10 cellular contexts compared by ENCODE assay signal in genomic region chr9:127809562-127810377, GRCh38. TPM values are rescaled to one million over a fixed set of nuclear protein-coding genes. Genes with fewer than 3 reads are reported as not detected.
DNase-seq lines count a peak whose midpoint lies in the region; ATAC-seq, FAIRE-seq and TF ChIP-seq lines count a peak whose summit lies in the region.
"Had no signal": no experiment of that assay in that cellular context is flagged by ENCODE, and none has a peak within 500 bp of the region (broad histone marks: within the 10 kb centered on the region; RNA-seq: fewer than 3 reads in every experiment).

No MANE protein-coding gene starts in this region.

- H3K9me3 Mint-ChIP-seq in activated T-cell treated with anti-CD3 and anti-CD28 coated beads, Interleukin-2, amount 50 U/mL, for 4 hours, result no peaks in the 10 kb centered on the region
- no peaks in the 10 kb centered on the region for H3K9me3 Mint-ChIP-seq in activated naive CD4-positive, alpha-beta T cell treated with anti-CD3 and anti-CD28 coated beads for 36 hours

- TF ChIP-seq CTCF in bronchial epithelial cell (IDR thresholded peaks at IDR 0.05; ENCODE audit: insufficient read depth, low read length, severe bottlenecking), result no peak
- TF ChIP-seq CTCF in stomach (IDR thresholded peaks at IDR 0.05), result no peak

- intact Hi-C loops in stomach (cut with DNase I; ENCODE audit: low total_unique reads), result loop anchor here (10.0 kb wide), 1 partner anchor 55 kb away; no protein-coding TSS in a partner anchor
- intact Hi-C loops in activated naive CD4-positive, alpha-beta T cell treated with anti-CD3 and anti-CD28 coated beads for 36 hours (cut with micrococcal nuclease), result no loop called here

- CTCF ChIA-PET in activated naive CD4-positive, alpha-beta T cell treated with anti-CD3 and anti-CD28 coated beads for 36 hours (lab: Charles Lee), result interaction anchor here (1.5 kb wide), 1 partner anchor 29 kb away, joined by 3 read pairs; no protein-coding TSS in a partner anchor

- H3K27ac Mint-ChIP-seq in activated naive CD4-positive, alpha-beta T cell treated with anti-CD3 and anti-CD28 coated beads for 36 hours, result no peak overlapping the region

- peaks cover 12% of the 10 kb centered on the region for H3K36me3 Mint-ChIP-seq in activated T-cell treated with anti-CD3 and anti-CD28 coated beads, Interleukin-2, amount 50 U/mL, for 4 hours (ENCODE audit: insufficient read depth)
- H3K36me3 Mint-ChIP-seq in activated naive CD4-positive, alpha-beta T cell treated with anti-CD3 and anti-CD28 coated beads for 36 hours (ENCODE audit: low read depth), result peaks cover 19% of the 10 kb centered on the region

- H3K4me1 ChIP-seq in HUES64 (ENCODE audit: insufficient read depth, low read length), result 0 out of 2 replicates have a peak, but pooled peaks cover 3% of the 10 kb centered on the region
- peaks cover 7 to 38% (median 20%) of the 10 kb centered on the region in 4 donors for H3K4me1 ChIP-seq in stomach

- H3K27ac ChIP-seq in HUES64 (ENCODE audit: low read depth, low read length), result no peak overlapping the region
- peak overlapping the region in 4 of 5 donors; percentile 2 to 54 (median 11) for H3K27ac ChIP-seq in stomach

- H3K27me3 ChIP-seq in HUES64 (ENCODE audit: insufficient read depth, low read length), result no peaks in the 10 kb centered on the region
- H3K27me3 ChIP-seq in bronchial epithelial cell (ENCODE audit: control insufficient read depth, insufficient read depth, low read length), result no peaks in the 10 kb centered on the region
- H3K27me3 ChIP-seq in stomach, result no peaks in the 10 kb centered on the region

- TF ChIP-seq EP300 in stomach (IDR thresholded peaks at IDR 0.05), result no peak

- no peaks in the 10 kb centered on the region for H3K27me3 Mint-ChIP-seq in activated T-cell treated with anti-CD3 and anti-CD28 coated beads, Interleukin-2, amount 50 U/mL, for 4 hours (ENCODE audit: low read depth)
- no peaks in the 10 kb centered on the region for H3K27me3 Mint-ChIP-seq in activated naive CD4-positive, alpha-beta T cell treated with anti-CD3 and anti-CD28 coated beads for 36 hours (ENCODE audit: low read depth)

- H3K36me3 ChIP-seq in HUES64 (ENCODE audit: insufficient read depth, low read length) (peaks cover 69% of the 10 kb centered on the region), bronchial epithelial cell (ENCODE audit: control insufficient read depth, insufficient read depth, low read length) (peaks cover 39% of the 10 kb centered on the region), stomach (peaks cover 65 to 93% (median 89%) of the 10 kb centered on the region in 4 donors)

- H3K4me3 Mint-ChIP-seq in activated T-cell treated with anti-CD3 and anti-CD28 coated beads, Interleukin-2, amount 50 U/mL, for 4 hours, result no peak overlapping the region
- no peak overlapping the region for H3K4me3 Mint-ChIP-seq in activated naive CD4-positive, alpha-beta T cell treated with anti-CD3 and anti-CD28 coated beads for 36 hours

- peaks cover 3% of the 10 kb centered on the region for H3K4me1 Mint-ChIP-seq in activated T-cell treated with anti-CD3 and anti-CD28 coated beads, Interleukin-2, amount 50 U/mL, for 4 hours (ENCODE audit: low read depth)
- H3K4me1 Mint-ChIP-seq in activated naive CD4-positive, alpha-beta T cell treated with anti-CD3 and anti-CD28 coated beads for 36 hours (ENCODE audit: low read depth), result peaks cover 2% of the 10 kb centered on the region

- 21% methylated on average over 41 of the region's 56 CpGs for WGBS in HUES64
- WGBS in stomach, 5 donors, result 38 to 67% (median 45%) methylated on average over 13 to 49 of the region's 56 CpGs

- no peak for FAIRE-seq in bronchial epithelial cell (lab: Jason Lieb, UNC)

- H3K4me3 ChIP-seq in HUES64 (ENCODE audit: low read length), result peak overlapping the region; percentile 40
- H3K4me3 ChIP-seq in bronchial epithelial cell (ENCODE audit: low read depth, low read length), result no peak overlapping the region
- H3K4me3 ChIP-seq in stomach, result peak overlapping the region in 1 of 4 donors; percentile 29

- no peaks in the 10 kb centered on the region for H3K9me3 ChIP-seq in HUES64 (ENCODE audit: insufficient read depth, low read depth, low read length)
- H3K9me3 ChIP-seq in stomach, result no peaks in the 10 kb centered on the region

- DNase-seq in bronchial epithelial cell (ENCODE audit: low read depth), result peak; percentile 60
- DNase-seq in iPS-NIHi7 (ENCODE audit: extremely low spot score), result peak; percentile 91
- peak; percentile 69 for DNase-seq in stomach
- no peak for DNase-seq in activated T-cell treated with anti-CD3 and anti-CD28 coated beads, Interleukin-2, amount 50 U/mL, for 4 hours
- DNase-seq in activated naive CD4-positive, alpha-beta T cell treated with anti-CD3 and anti-CD28 coated beads for 36 hours, result no peak
- DNase-seq in DMS 273 treated with DMSO at 0.1 percent for 48 hours (lab: John Stamatoyannopoulos, UW), result no peak
- no peak for DNase-seq in activated CD4-positive, alpha-beta T cell treated with anti-CD3 and anti-CD28 coated beads, Interleukin-2, amount 50 U/mL, for 1 hour
- DNase-seq: foreskin melanocyte, posterior cingulate gyrus had no signal

- TF ChIP-seq POLR2A in stomach (IDR thresholded peaks at IDR 0.05), result no peak

- no peak for ATAC-seq in activated T-cell treated with anti-CD3 and anti-CD28 coated beads, Interleukin-2, amount 50 U/mL, for 4 hours

- peak overlapping the region; percentile 34; the same call in 1 of the 2 replicates for H3K9ac ChIP-seq in HUES64 (ENCODE audit: low read depth, low read length)

RNA-seq across cellular contexts. Expression of gene FPGS, which starts 7.1 kb away (rescaled TPM):
- 46.8 TPM for polyA plus RNA-seq in HUES64 (2013, experiment 1 of 2)
- polyA plus RNA-seq in HUES64 (2013, experiment 2 of 2), result 59.5 TPM
- total RNA-seq in bronchial epithelial cell (46.9 and 70.0 TPM in 2 replicates), stomach (100 to 1,000 TPM in 2 of 5 donors, 10 to 100 TPM in 3; 67.0 to 235 (median 97.1) TPM)
- 10 to 100 TPM; 29.1 to 42.7 (median 30.2) TPM for polyA plus RNA-seq in stomach
- total RNA-seq in activated T-cell treated with anti-CD3 and anti-CD28 coated beads, Interleukin-2, amount 50 U/mL, for 4 hours, result 100 to 1,000 TPM; 137 to 149 (median 141) TPM
- total RNA-seq in activated naive CD4-positive, alpha-beta T cell treated with anti-CD3 and anti-CD28 coated beads for 36 hours, result 10 to 100 TPM; 67.8 to 73.0 TPM

RNA-seq across cellular contexts. Expression of gene CDK9, which starts 23.9 kb away (rescaled TPM):
- 61.8 TPM for polyA plus RNA-seq in HUES64 (2013, experiment 1 of 2)
- 57.8 TPM for polyA plus RNA-seq in HUES64 (2013, experiment 2 of 2)
- total RNA-seq in bronchial epithelial cell (78.5 and 81.7 TPM in 2 replicates), stomach (100 to 1,000 TPM in 1 of 5 donors, 10 to 100 TPM in 4; 42.8 to 114 (median 92.7) TPM)
- 10 to 100 TPM; 25.3 to 34.7 (median 34.4) TPM for polyA plus RNA-seq in stomach
- 10 to 100 TPM; 66.9 to 91.5 (median 82.5) TPM for total RNA-seq in activated T-cell treated with anti-CD3 and anti-CD28 coated beads, Interleukin-2, amount 50 U/mL, for 4 hours
- 10 to 100 TPM; 64.6 to 73.6 TPM for total RNA-seq in activated naive CD4-positive, alpha-beta T cell treated with anti-CD3 and anti-CD28 coated beads for 36 hours

RNA-seq across cellular contexts. Expression of gene SH2D3C, which starts 31.3 kb away (rescaled TPM):
- 1.6 TPM for polyA plus RNA-seq in HUES64 (2013, experiment 1 of 2)
- polyA plus RNA-seq in HUES64 (2013, experiment 2 of 2), result 3.1 TPM
- total RNA-seq in bronchial epithelial cell (0.26 TPM in 1 of 2 replicates, not detected in the other), stomach (10 to 100 TPM in 1 of 5 donors, 1 to 10 TPM in 2, not detected in 2; 1.8 to 38.1 (median 5.1) TPM)
- polyA plus RNA-seq in stomach, result 1 to 10 TPM; 3.5 to 4.7 (median 4.3) TPM
- 10 to 100 TPM in 1 of 3 donors, 1 to 10 TPM in 2; 5.9 to 10.8 (median 7.0) TPM for total RNA-seq in activated T-cell treated with anti-CD3 and anti-CD28 coated beads, Interleukin-2, amount 50 U/mL, for 4 hours
- total RNA-seq in activated naive CD4-positive, alpha-beta T cell treated with anti-CD3 and anti-CD28 coated beads for 36 hours, result 10 to 100 TPM; 27.2 to 27.3 TPM

RNA-seq across cellular contexts. Expression of gene ENG, which starts 44.7 kb away (rescaled TPM):
- polyA plus RNA-seq in HUES64 (2013, experiment 1 of 2), result 1.6 TPM
- 2.2 TPM for polyA plus RNA-seq in HUES64 (2013, experiment 2 of 2)
- total RNA-seq in bronchial epithelial cell, result 0.13 and 2.4 TPM in 2 replicates
- 10 to 100 TPM in 4 of 5 donors, 1 to 10 TPM in 1; 4.0 to 58.5 (median 44.3) TPM for total RNA-seq in stomach
- polyA plus RNA-seq in stomach, result 10 to 100 TPM; 16.0 to 28.8 (median 21.5) TPM
- total RNA-seq in activated T-cell treated with anti-CD3 and anti-CD28 coated beads, Interleukin-2, amount 50 U/mL, for 4 hours, result 10 to 100 TPM; 10.7 to 20.3 (median 14.8) TPM
- total RNA-seq in activated naive CD4-positive, alpha-beta T cell treated with anti-CD3 and anti-CD28 coated beads for 36 hours, result 10 to 100 TPM; 10.5 to 11.6 TPM

Comparison
In these comparisons a context has a peak if more than half of its experiments do, and no peak if none do; other contexts are left out.
1. DNase-seq: peak in bronchial epithelial cell (single experiment), iPS-NIHi7 (single experiment) and stomach (single experiment); none in activated T-cell treated with anti-CD3 and anti-CD28 coated beads, Interleukin-2, amount 50 U/mL, for 4 hours (single experiment), activated naive CD4-positive, alpha-beta T cell treated with anti-CD3 and anti-CD28 coated beads for 36 hours (single experiment), DMS 273 treated with DMSO at 0.1 percent for 48 hours (single experiment) and activated CD4-positive, alpha-beta T cell treated with anti-CD3 and anti-CD28 coated beads, Interleukin-2, amount 50 U/mL, for 1 hour (single experiment).